ENCODE assay signal across 14 cellular contexts in genomic region chr5:57181151-57181550, GRCh38. TPM values are rescaled to one million over a fixed set of nuclear protein-coding genes. Genes with fewer than 3 reads are reported as not detected.
DNase-seq lines count a peak whose midpoint lies in the region; ATAC-seq and TF ChIP-seq lines count a peak whose summit lies in the region.
"Had no signal": no experiment of that assay in that cellular context is flagged by ENCODE, and none has a peak within 500 bp of the region (broad histone marks: within the 10 kb centered on the region; RNA-seq: fewer than 3 reads in every experiment).

No MANE protein-coding gene starts in this region.

- CTCF ChIA-PET in CD4-positive, alpha-beta T cell (lab: Charles Lee), result no interaction called here
- CTCF ChIA-PET in activated CD8-positive, alpha-beta T cell treated with anti-CD3 and anti-CD28 coated beads for 36 hours (lab: Charles Lee), result no interaction called here
- CTCF ChIA-PET in naive thymus-derived CD4-positive, alpha-beta T cell (lab: Charles Lee), result interaction anchor here (0.6 kb wide), 1 partner anchor 31 kb away, joined by 3 read pairs; no protein-coding TSS in a partner anchor

- peaks cover 79% of the 10 kb centered on the region for H3K4me1 Mint-ChIP-seq in CD4-positive, alpha-beta T cell (ENCODE audit: low read depth)
- H3K4me1 Mint-ChIP-seq in activated CD8-positive, alpha-beta T cell treated with anti-CD3 and anti-CD28 coated beads for 36 hours (ENCODE audit: low read depth), result peaks cover 56% of the 10 kb centered on the region
- peaks cover 47 to 86% (median 74%) of the 10 kb centered on the region in 7 donors for H3K4me1 Mint-ChIP-seq in naive thymus-derived CD4-positive, alpha-beta T cell

- no peaks in the 10 kb centered on the region for H3K27me3 Mint-ChIP-seq in CD4-positive, alpha-beta T cell
- H3K27me3 Mint-ChIP-seq in activated CD8-positive, alpha-beta T cell treated with anti-CD3 and anti-CD28 coated beads for 36 hours, result no peaks in the 10 kb centered on the region
- no peaks in the 10 kb centered on the region for H3K27me3 Mint-ChIP-seq in naive thymus-derived CD4-positive, alpha-beta T cell

- H3K36me3 Mint-ChIP-seq in CD4-positive, alpha-beta T cell (ENCODE audit: low read depth), result peaks cover 82% of the 10 kb centered on the region
- peaks cover 70% of the 10 kb centered on the region for H3K36me3 Mint-ChIP-seq in activated CD8-positive, alpha-beta T cell treated with anti-CD3 and anti-CD28 coated beads for 36 hours (ENCODE audit: low read depth)
- H3K36me3 Mint-ChIP-seq in naive thymus-derived CD4-positive, alpha-beta T cell, result peaks cover 11 to 54% (median 34%) of the 10 kb centered on the region in 5 donors

- H3K27me3 ChIP-seq in CD4-positive, alpha-beta T cell (ENCODE audit: control insufficient read depth, insufficient read depth, low read length), result no peaks in the 10 kb centered on the region
- H3K27me3 ChIP-seq in naive thymus-derived CD4-positive, alpha-beta T cell (ENCODE audit: control insufficient read depth in 2 of 2, insufficient read depth in 2 of 2, low read length in 2 of 2), result no peaks in the 10 kb centered on the region
- H3K27me3 ChIP-seq: ascending aorta, dorsolateral prefrontal cortex, stomach had no signal

- intact Hi-C loops in CD4-positive, alpha-beta T cell (cut with DNase I, micrococcal nuclease), result no loop called here
- intact Hi-C loops in activated CD8-positive, alpha-beta T cell treated with anti-CD3 and anti-CD28 coated beads for 36 hours (cut with micrococcal nuclease), result no loop called here
- intact Hi-C loops in naive thymus-derived CD4-positive, alpha-beta T cell (cut with micrococcal nuclease), result no loop called here

- POLR2A ChIA-PET in CD4-positive, alpha-beta T cell (lab: Charles Lee), result no interaction called here
- POLR2A ChIA-PET in activated CD8-positive, alpha-beta T cell treated with anti-CD3 and anti-CD28 coated beads for 36 hours (lab: Charles Lee), result interaction anchor here (1.5 kb wide), 1 partner anchor 9 kb away, joined by 4 read pairs; no protein-coding TSS in a partner anchor
- POLR2A ChIA-PET in naive thymus-derived CD4-positive, alpha-beta T cell (lab: Charles Lee), result interaction anchor here (0.6 kb wide), 1 partner anchor 230 kb away, joined by 3 read pairs; no protein-coding TSS in a partner anchor

- no peaks in the 10 kb centered on the region for H3K9me3 Mint-ChIP-seq in CD4-positive, alpha-beta T cell
- peaks cover 2% of the 10 kb centered on the region for H3K9me3 Mint-ChIP-seq in activated CD8-positive, alpha-beta T cell treated with anti-CD3 and anti-CD28 coated beads for 36 hours
- H3K9me3 Mint-ChIP-seq in naive thymus-derived CD4-positive, alpha-beta T cell, result peaks cover 0 to 2% (median 0%) of the 10 kb centered on the region in 11 donors

- H3K9me3 ChIP-seq in CD4-positive, alpha-beta T cell (ENCODE audit: control insufficient read depth, low read length), result no peaks in the 10 kb centered on the region
- H3K9me3 ChIP-seq in naive thymus-derived CD4-positive, alpha-beta T cell (ENCODE audit: control insufficient read depth in 2 of 3, low read length in 3 of 3), result no peaks in the 10 kb centered on the region
- H3K9me3 ChIP-seq: ascending aorta, stomach had no signal

- peak overlapping the region; percentile 96 for H3K27ac Mint-ChIP-seq in CD4-positive, alpha-beta T cell
- peak overlapping the region; percentile 61 for H3K27ac Mint-ChIP-seq in activated CD8-positive, alpha-beta T cell treated with anti-CD3 and anti-CD28 coated beads for 36 hours
- H3K27ac Mint-ChIP-seq in naive thymus-derived CD4-positive, alpha-beta T cell, result peak overlapping the region; percentile 41 to 92 (median 80)

- H3K4me3 ChIP-seq in GM12864 (ENCODE audit: low read depth, low read length), result peak overlapping the region; percentile 5
- H3K4me3 ChIP-seq in naive thymus-derived CD4-positive, alpha-beta T cell (ENCODE audit: low read length), result peak overlapping the region; percentile 95

- TF ChIP-seq CTCF in CD4-positive, alpha-beta T cell (IDR thresholded peaks at IDR 0.05), result no peak
- no peak for TF ChIP-seq CTCF in GM12864 (IDR thresholded peaks at IDR 0.05; ENCODE audit: low read depth, low read length, missing control alignments)
- no peak for TF ChIP-seq CTCF in activated CD8-positive, alpha-beta T cell treated with anti-CD3 and anti-CD28 coated beads for 36 hours (IDR thresholded peaks at IDR 0.05)

- peaks cover 42 to 56% of the 10 kb centered on the region in 2 donors for H3K4me1 ChIP-seq in naive thymus-derived CD4-positive, alpha-beta T cell (ENCODE audit: control insufficient read depth in 2 of 2, insufficient read depth in 2 of 2, low read length in 2 of 2)

- DNase-seq in CD4-positive, alpha-beta T cell, result peak in 4 of 10 experiments; percentile 16 to 29 (median 21)
- DNase-seq in GM12864 (ENCODE audit: low read depth) (no peak), KG1 (lab: John Stamatoyannopoulos, UW) (no peak), COLO829 (ENCODE audit: low spot score) (no peak), left lobe of liver (ENCODE audit: low spot score) (no peak)
- DNase-seq in activated CD8-positive, alpha-beta T cell treated with anti-CD3 and anti-CD28 coated beads for 36 hours, result peak; percentile 44
- peak in 3 of 9 donors; percentile 15 to 31 (median 24) for DNase-seq in naive thymus-derived CD4-positive, alpha-beta T cell
- DNase-seq: dorsolateral prefrontal cortex, HCEC 1CT, NCI-H1930, stomach had no signal

- peak; percentile 54 for ATAC-seq in CD4-positive, alpha-beta T cell (ENCODE audit: poor library complexity)
- ATAC-seq in activated CD8-positive, alpha-beta T cell treated with anti-CD3 and anti-CD28 coated beads for 36 hours, result peak; percentile 38
- ATAC-seq in naive thymus-derived CD4-positive, alpha-beta T cell, result peak; percentile 51
- ATAC-seq in left lobe of liver (no peak), GM21381 (IDR thresholded peaks at IDR 0.05; ENCODE audit: unreplicated experiment) (no peak)

- peaks cover 0 to 13% (median 4%) of the 10 kb centered on the region in 3 experiments for H3K36me3 ChIP-seq in naive thymus-derived CD4-positive, alpha-beta T cell (ENCODE audit: control insufficient read depth in 2 of 3, insufficient read depth in 3 of 3, low read length in 3 of 3)

- H3K4me3 Mint-ChIP-seq in CD4-positive, alpha-beta T cell, result peak overlapping the region; percentile 98
- H3K4me3 Mint-ChIP-seq in activated CD8-positive, alpha-beta T cell treated with anti-CD3 and anti-CD28 coated beads for 36 hours, result peak overlapping the region; percentile 88
- H3K4me3 Mint-ChIP-seq in naive thymus-derived CD4-positive, alpha-beta T cell, result peak overlapping the region; percentile 80 to 100 (median 97)

- no peak overlapping the region for H3K27ac ChIP-seq in CD4-positive, alpha-beta T cell (ENCODE audit: low read depth, low read length)
- peak overlapping the region; percentile 35 for H3K27ac ChIP-seq in naive thymus-derived CD4-positive, alpha-beta T cell (ENCODE audit: low read depth, low read length)
- H3K27ac ChIP-seq: ascending aorta, dorsolateral prefrontal cortex, HL-60, stomach had no signal

RNA-seq across cellular contexts. Expression of gene GPBP1, which starts 7.3 kb away (rescaled TPM):
- total RNA-seq in CD4-positive, alpha-beta T cell, result 100 to 1,000 TPM; 136 to 137 TPM
- total RNA-seq in activated CD8-positive, alpha-beta T cell treated with anti-CD3 and anti-CD28 coated beads for 36 hours, result 10 to 100 TPM; 87.9 to 88.5 TPM
- total RNA-seq in naive thymus-derived CD4-positive, alpha-beta T cell, result 100 to 1,000 TPM in 4 of 5 experiments, 10 to 100 TPM in 1; 99.2 to 149 (median 116) TPM
- 100 to 1,000 TPM in 1 of 2 donors, 10 to 100 TPM in 1; 97.1 to 112 TPM for polyA plus RNA-seq in naive thymus-derived CD4-positive, alpha-beta T cell
- total RNA-seq in left lobe of liver, result 20.5 TPM

Comparison
In these comparisons a context has a peak if more than half of its experiments do, and no peak if none do; other contexts are left out.
1. ATAC-seq: peak in CD4-positive, alpha-beta T cell (single experiment), activated CD8-positive, alpha-beta T cell treated with anti-CD3 and anti-CD28 coated beads for 36 hours (single experiment) and naive thymus-derived CD4-positive, alpha-beta T cell (single experiment); none in left lobe of liver (single experiment) and GM21381 (single experiment).
2. Peak in every context shown above with its lines, with median percentiles within 50 percentile points of each other: H3K27ac Mint-ChIP-seq and H3K4me3 Mint-ChIP-seq.